ENCODE assay signal across 17 cellular contexts in genomic region chr3:8452112-8452511, GRCh38. TPM values are rescaled to one million over a fixed set of nuclear protein-coding genes. Genes with fewer than 3 reads are reported as not detected.
"Had no signal": no experiment of that assay in that cellular context is flagged by ENCODE, and none has a peak within 500 bp of the region (broad histone marks: within the 10 kb centered on the region; RNA-seq: fewer than 3 reads in every experiment).

No MANE protein-coding gene starts in this region.

- H3K27ac Mint-ChIP-seq: activated CD4-positive, alpha-beta T cell treated with anti-CD3 and anti-CD28 coated beads, Interleukin-2, amount 10 ng/mL, durations not matched to agents 24 days and 14 days; activated CD8-positive, alpha-beta memory T cell treated with anti-CD3 and anti-CD28 coated beads, Interleukin-2, amount 10 ng/mL, durations not matched to agents 7 days and 5 days; activated CD8-positive, alpha-beta T cell treated with anti-CD3 and anti-CD28 coated beads for 36 hours; activated naive CD4-positive, alpha-beta T cell treated with anti-CD3 and anti-CD28 coated beads, Interleukin-2, amount 50 U/mL, for 72 hours; activated T-helper 17 cell treated with anti-CD3 and anti-CD28 coated beads, Interleukin-2, amount 50 U/mL, for 72 hours; naive thymus-derived CD8-positive, alpha-beta T cell had no signal

- H3K27ac ChIP-seq: adrenal gland, lower lobe of right lung, ovary, prostate gland, thyroid gland had no signal

- H3K4me3 Mint-ChIP-seq: activated CD4-positive, alpha-beta T cell treated with anti-CD3 and anti-CD28 coated beads, Interleukin-2, amount 10 ng/mL, durations not matched to agents 24 days and 14 days; activated CD8-positive, alpha-beta memory T cell treated with anti-CD3 and anti-CD28 coated beads, Interleukin-2, amount 10 ng/mL, durations not matched to agents 7 days and 5 days; activated CD8-positive, alpha-beta T cell treated with anti-CD3 and anti-CD28 coated beads for 36 hours; activated T-helper 17 cell treated with anti-CD3 and anti-CD28 coated beads, Interleukin-2, amount 50 U/mL, for 72 hours; naive thymus-derived CD8-positive, alpha-beta T cell had no signal

- H3K27me3 ChIP-seq: adrenal gland, ovary, thyroid gland had no signal

- H3K4me3 ChIP-seq: adrenal gland, lower lobe of right lung, ovary, prostate gland, thyroid gland had no signal

- H3K36me3 Mint-ChIP-seq: activated CD8-positive, alpha-beta memory T cell treated with anti-CD3 and anti-CD28 coated beads, Interleukin-2, amount 10 ng/mL, durations not matched to agents 7 days and 5 days; activated naive CD4-positive, alpha-beta T cell treated with anti-CD3 and anti-CD28 coated beads, Interleukin-2, amount 50 U/mL, for 72 hours; naive thymus-derived CD8-positive, alpha-beta T cell had no signal

- H3K36me3 ChIP-seq: adrenal gland, lower lobe of right lung, ovary, prostate gland, thyroid gland had no signal

- ATAC-seq: activated CD4-positive, CD25-positive, alpha-beta regulatory T cell treated with anti-CD3 and anti-CD28 coated beads, Interleukin-2, amount 50 U/mL, for 24 hours; activated CD8-positive, alpha-beta memory T cell treated with anti-CD3 and anti-CD28 coated beads, Interleukin-2, amount 10 ng/mL, durations not matched to agents 7 days and 5 days; activated CD8-positive, alpha-beta T cell treated with anti-CD3 and anti-CD28 coated beads for 36 hours; activated naive CD4-positive, alpha-beta T cell treated with anti-CD3 and anti-CD28 coated beads, Interleukin-2, amount 50 U/mL, for 72 hours; activated T-helper 17 cell treated with anti-CD3 and anti-CD28 coated beads, Interleukin-2, amount 50 U/mL, for 72 hours; lower lobe of right lung; naive thymus-derived CD8-positive, alpha-beta T cell had no signal

- DNase-seq: activated CD4-positive, alpha-beta T cell treated with anti-CD3 and anti-CD28 coated beads, Interleukin-2, amount 10 ng/mL, durations not matched to agents 24 days and 14 days; activated CD8-positive, alpha-beta memory T cell treated with anti-CD3 and anti-CD28 coated beads, Interleukin-2, amount 10 ng/mL, durations not matched to agents 7 days and 5 days; activated CD8-positive, alpha-beta T cell treated with anti-CD3 and anti-CD28 coated beads for 36 hours; activated T-cell treated with anti-CD3 and anti-CD28 coated beads, Interleukin-2, amount 50 U/mL, for 1 hour; adrenal gland; effector CD4-positive, alpha-beta T cell; kidney; lower lobe of right lung; naive thymus-derived CD8-positive, alpha-beta T cell; ovary; stimulated activated CD4-positive, alpha-beta T cell treated with anti-CD3 and anti-CD28 coated beads, Interleukin-4, amount 100 ng/mL, for 24 hours; stimulated activated naive CD4-positive, alpha-beta T cell treated with Interleukin-2 at 50 U/mL for 16 hours; thyroid gland had no signal

- H3K9me3 ChIP-seq: adrenal gland, lower lobe of right lung, ovary, prostate gland, thyroid gland had no signal

- H3K4me1 ChIP-seq: prostate gland, thyroid gland had no signal

- H3K9me3 Mint-ChIP-seq: activated CD4-positive, alpha-beta T cell treated with anti-CD3 and anti-CD28 coated beads, Interleukin-2, amount 10 ng/mL, durations not matched to agents 24 days and 14 days; activated naive CD4-positive, alpha-beta T cell treated with anti-CD3 and anti-CD28 coated beads, Interleukin-2, amount 50 U/mL, for 72 hours; activated T-helper 17 cell treated with anti-CD3 and anti-CD28 coated beads, Interleukin-2, amount 50 U/mL, for 72 hours had no signal

- H3K4me1 Mint-ChIP-seq: activated CD4-positive, alpha-beta T cell treated with anti-CD3 and anti-CD28 coated beads, Interleukin-2, amount 10 ng/mL, durations not matched to agents 24 days and 14 days; activated CD8-positive, alpha-beta memory T cell treated with anti-CD3 and anti-CD28 coated beads, Interleukin-2, amount 10 ng/mL, durations not matched to agents 7 days and 5 days; activated T-helper 17 cell treated with anti-CD3 and anti-CD28 coated beads, Interleukin-2, amount 50 U/mL, for 72 hours; naive thymus-derived CD8-positive, alpha-beta T cell had no signal

RNA-seq across cellular contexts. Expression of gene LMCD1, which starts 49.5 kb away (rescaled TPM):
- total RNA-seq: naive thymus-derived CD8-positive, alpha-beta T cell had no signal
